Comparison of ENCODE assay signal across 18 cellular contexts in the genomic region with DNA sequence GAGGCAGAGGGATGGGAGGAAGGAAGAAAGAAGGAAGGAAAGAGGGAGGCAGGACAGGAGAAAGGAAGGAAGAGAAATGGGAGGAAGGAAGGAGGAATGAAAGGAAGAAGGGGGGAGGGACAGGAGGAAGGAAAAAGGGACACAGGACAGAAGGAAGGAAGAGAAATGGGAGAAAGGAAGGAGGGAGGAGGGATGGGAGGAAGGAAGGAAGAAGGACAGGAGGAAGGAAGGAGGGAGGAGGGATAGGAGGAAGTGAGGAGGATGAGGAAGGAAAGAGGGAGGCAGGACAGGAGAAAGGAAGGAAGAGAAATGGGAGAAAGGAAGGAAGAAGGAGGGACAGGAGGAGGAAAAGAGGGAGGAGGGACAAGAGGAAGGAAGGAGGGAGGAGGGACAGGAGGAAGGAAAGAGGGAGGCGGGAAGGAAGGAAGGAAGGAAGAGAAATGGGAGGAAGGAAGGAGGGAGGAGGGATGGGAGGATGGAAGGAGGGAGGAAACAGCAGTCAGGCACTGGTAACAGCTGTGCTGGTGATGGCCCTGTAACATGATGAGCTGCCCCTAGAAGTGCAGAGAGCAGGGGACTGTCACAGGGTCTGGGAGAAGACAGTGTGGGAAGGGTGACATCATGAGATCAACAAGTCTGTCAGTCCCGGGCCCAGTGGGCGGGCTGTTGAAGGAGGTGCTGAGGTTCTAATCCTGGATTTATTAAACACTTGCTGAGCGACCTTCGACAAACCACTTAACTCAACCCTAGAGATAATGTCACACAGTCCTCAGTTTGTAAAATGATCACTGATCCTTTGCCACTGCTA. TPM values are rescaled to one million over a fixed set of nuclear protein-coding genes. Genes with fewer than 3 reads are reported as not detected.
A peak's percentile ranks its signal among the peaks of the same experiment; 100 is the strongest.
DNase-seq lines count a peak whose midpoint lies in the region; FAIRE-seq and TF ChIP-seq lines count a peak whose summit lies in the region.
"Had no signal": no experiment of that assay in that cellular context is flagged by ENCODE, and none has a peak within 500 bp of the region (broad histone marks: within the 10 kb centered on the region; RNA-seq: fewer than 3 reads in every experiment).

No MANE protein-coding gene starts in this region.

- no peak overlapping the region for H4K8ac ChIP-seq in H1 (ENCODE audit: extremely low read depth, insufficient read depth, low read length)

- POLR2A ChIA-PET in H1 (lab: Charles Lee; ENCODE audit: partially characterized antibody), result no interaction called here

- no peak overlapping the region for H3K27ac Mint-ChIP-seq in T-helper 2 cell treated with Interferon-gamma antibody and Interleukin-4, amounts not matched to agents 5 μg/mL and 100 μg/mL, for 36 hours
- H3K27ac Mint-ChIP-seq: CD4-positive, CD25-positive, alpha-beta regulatory T cell had no signal

- TF ChIP-seq POLR2A in H1 (IDR thresholded peaks at IDR 0.05; ENCODE audit: control extremely low read depth in 1 of 2, low read depth in 2 of 2, low read length in 2 of 2), result no peak

- no peak overlapping the region for H2BK15ac ChIP-seq in H1 (ENCODE audit: low read length)

- no peaks in the 10 kb centered on the region for H3K79me1 ChIP-seq in H1 (ENCODE audit: low read depth, low read length)

- no peak overlapping the region for H3K27ac ChIP-seq in H1 (ENCODE audit: low read depth, low read length)
- H3K27ac ChIP-seq: BLaER1 treated with 17β-estradiol and CSF1 and Interleukin-3, amounts not matched to agents 10 nM and 100 nM; GM23248 had no signal

- no peak overlapping the region for H3K4me3 Mint-ChIP-seq in T-helper 2 cell treated with Interferon-gamma antibody and Interleukin-4, amounts not matched to agents 5 μg/mL and 100 μg/mL, for 36 hours
- H3K4me3 Mint-ChIP-seq: CD4-positive, CD25-positive, alpha-beta regulatory T cell had no signal

- no peak overlapping the region for H3K23ac ChIP-seq in H1 (ENCODE audit: insufficient read length)

- H2BK5ac ChIP-seq in H1 (ENCODE audit: low read depth, low read length), result no peak overlapping the region

- H3K79me2 ChIP-seq in H1 (ENCODE audit: control insufficient read depth in 1 of 2, insufficient read depth in 2 of 2, low read length in 2 of 2), result no peaks in the 10 kb centered on the region

- H3K36me3 ChIP-seq in H1 (ENCODE audit: control insufficient read depth in 2 of 4, insufficient read depth in 4 of 4, low read length in 3 of 4), result no peaks in the 10 kb centered on the region
- H3K36me3 ChIP-seq: BLaER1 treated with 17β-estradiol and CSF1 and Interleukin-3, amounts not matched to agents 10 nM and 100 nM had no signal

- H3K4me1 Mint-ChIP-seq in T-helper 2 cell treated with Interferon-gamma antibody and Interleukin-4, amounts not matched to agents 5 μg/mL and 100 μg/mL, for 36 hours (ENCODE audit: low read depth), result no peaks in the 10 kb centered on the region
- H3K4me1 Mint-ChIP-seq: CD4-positive, CD25-positive, alpha-beta regulatory T cell had no signal

- no peaks in the 10 kb centered on the region for H3K9me3 Mint-ChIP-seq in T-helper 2 cell treated with Interferon-gamma antibody and Interleukin-4, amounts not matched to agents 5 μg/mL and 100 μg/mL, for 36 hours

- H3K9me3 ChIP-seq in H1 (ENCODE audit: insufficient read depth in 2 of 2, low read depth in 1 of 2, low read length in 1 of 2), result no peaks in the 10 kb centered on the region

- H2AFZ ChIP-seq in H1 (ENCODE audit: low read length), result no peak overlapping the region
- H2AFZ ChIP-seq: GM23248 had no signal

- WGBS in H1 (ENCODE audit: extremely low coverage in 1 of 2, insufficient coverage in 1 of 2, insufficient read length in 1 of 2, insufficient replicate concordance in 2 of 2, low coverage in 1 of 2, low lambda C conversion rate in 2 of 2, missing lambda C conversion rate in 1 of 2), 2 experiments, result 80% methylated on average over 3 of the region's 5 CpGs; no CpG with 5 or more reads in 1 of the 2 experiments

- no peak for TF ChIP-seq RAD21 in H1 (IDR thresholded peaks at IDR 0.05 in 1 of 2, conservative IDR thresholded peaks at IDR 0.05 in 1 of 2; ENCODE audit: low read depth in 2 of 2, low read length in 2 of 2)

- peaks cover 13 to 38% (median 19%) of the 10 kb centered on the region in 4 experiments for H3K27me3 ChIP-seq in H1 (replicated peaks in 1 of 4; ENCODE audit: control insufficient read depth in 3 of 4, extremely low read depth in 1 of 4, insufficient read depth in 3 of 4, low read length in 3 of 4)

- H4K5ac ChIP-seq in H1 (ENCODE audit: insufficient read length, low read depth, low read length), result no peak overlapping the region

- H3K14ac ChIP-seq in H1 (ENCODE audit: insufficient read length), result no peak overlapping the region

- H2BK120ac ChIP-seq in H1 (replicated peaks; ENCODE audit: low read depth, low read length), result no peak overlapping the region

- H3K36me3 Mint-ChIP-seq in T-helper 2 cell treated with Interferon-gamma antibody and Interleukin-4, amounts not matched to agents 5 μg/mL and 100 μg/mL, for 36 hours (ENCODE audit: low read depth), result no peaks in the 10 kb centered on the region
- H3K36me3 Mint-ChIP-seq: CD4-positive, CD25-positive, alpha-beta regulatory T cell had no signal

- FAIRE-seq in H1 (lab: Jason Lieb, UNC) (no peak), RCC 7860 (lab: Jason Lieb, UNC) (no peak)
- FAIRE-seq: GM12878, GM18507 had no signal

- 0 out of 2 replicates have a peak overlapping the region, but pooled peaks have one; percentile 52 for H2BK12ac ChIP-seq in H1 (ENCODE audit: low read depth, low read length)

- TF ChIP-seq CTCF in H1 (IDR thresholded peaks at IDR 0.05; ENCODE audit: control extremely low read depth in 1 of 3, insufficient read depth in 1 of 3, low read depth in 1 of 3, low read length in 3 of 3), result no peak

- H3K9ac ChIP-seq in H1 (replicated peaks in 1 of 4; ENCODE audit: extremely low read depth in 1 of 4, low read depth in 3 of 4, low read length in 3 of 4), result no peak overlapping the region
- H3K9ac ChIP-seq: BLaER1 treated with 17β-estradiol and CSF1 and Interleukin-3, amounts not matched to agents 10 nM and 100 nM; GM23248 had no signal

- H3K27me3 Mint-ChIP-seq in T-helper 2 cell treated with Interferon-gamma antibody and Interleukin-4, amounts not matched to agents 5 μg/mL and 100 μg/mL, for 36 hours (ENCODE audit: low read depth), result peaks cover 7% of the 10 kb centered on the region

- CTCF ChIA-PET in H1 (lab: Charles Lee; ENCODE audit: partially characterized antibody), result no interaction called here

- H3K4me2 ChIP-seq in H1 (ENCODE audit: insufficient read depth in 1 of 2, low read depth in 2 of 2, low read length in 2 of 2), result no peak overlapping the region
- H3K4me2 ChIP-seq: BLaER1 treated with 17β-estradiol and CSF1 and Interleukin-3, amounts not matched to agents 10 nM and 100 nM had no signal

- H4K20me1 ChIP-seq in H1 (replicated peaks in 1 of 2; ENCODE audit: control insufficient read depth in 1 of 2, insufficient read depth in 2 of 2, low read length in 2 of 2), result no peaks in the 10 kb centered on the region
- H4K20me1 ChIP-seq: BLaER1 treated with 17β-estradiol and CSF1 and Interleukin-3, amounts not matched to agents 10 nM and 100 nM had no signal

- H3K56ac ChIP-seq in H1 (replicated peaks; ENCODE audit: insufficient read length, low read depth, low read length), result no peak overlapping the region

- H2AK5ac ChIP-seq in H1 (ENCODE audit: low read depth, low read length), result no peak overlapping the region

- TF ChIP-seq EP300 in H1 (IDR thresholded peaks at IDR 0.05; ENCODE audit: borderline replicate concordance in 1 of 2, low read depth in 2 of 2, low read length in 2 of 2), result no peak

- no peak overlapping the region for H4K91ac ChIP-seq in H1 (replicated peaks; ENCODE audit: insufficient read length, low read length)

- H3K4me3 ChIP-seq in H1 (ENCODE audit: extremely low read depth in 1 of 4, insufficient read depth in 2 of 4, low read depth in 3 of 4, low read length in 4 of 4), result no peak overlapping the region
- H3K4me3 ChIP-seq: BLaER1 treated with 17β-estradiol and CSF1 and Interleukin-3, amounts not matched to agents 10 nM and 100 nM; GM12878; GM23248 had no signal

- H3K4ac ChIP-seq in H1 (replicated peaks; ENCODE audit: insufficient read length, low read depth, low read length), result no peak overlapping the region

- no peak overlapping the region for H2BK20ac ChIP-seq in H1 (ENCODE audit: low read length)

- H3K23me2 ChIP-seq in H1 (ENCODE audit: low read depth, low read length), result peaks cover 7% of the 10 kb centered on the region; the same call in 1 of the 2 replicates

- H3K18ac ChIP-seq in H1 (ENCODE audit: extremely low read depth, low read length), result no peak overlapping the region

- DNase-seq in NCI-H82 (lab: John Stamatoyannopoulos, UW), result peak; percentile 13
- no peak for DNase-seq in NCI-H82 treated with DMSO at 0.1 percent for 48 hours (lab: John Stamatoyannopoulos, UW; ENCODE audit: unreplicated experiment)
- DNase-seq in NCI-H524 (lab: John Stamatoyannopoulos, UW), result peak; percentile 85 to 96
- no peak for DNase-seq in H1 (ENCODE audit: low read depth in 1 of 2, low spot score in 2 of 2)
- DNase-seq in T-helper 2 cell treated with Interferon-gamma antibody and Interleukin-4, amounts not matched to agents 5 μg/mL and 100 μg/mL, for 36 hours (ENCODE audit: low spot score), result no peak
- DNase-seq in RCC 7860 (ENCODE audit: low spot score), result no peak
- DNase-seq in cerebellar nuclear complex (lab: John Stamatoyannopoulos, UW), result no peak
- DNase-seq: ACHN; CD4-positive, CD25-positive, alpha-beta regulatory T cell; DMS 273 treated with DMSO at 0.1 percent for 48 hours; GM23248; H7; IMR-90 had no signal

- no peaks in the 10 kb centered on the region for H3K4me1 ChIP-seq in H1 (replicated peaks in 1 of 4; ENCODE audit: control insufficient read depth in 3 of 4, insufficient read depth in 4 of 4, low read length in 3 of 4)

TF ChIP-seq in H1, 55 proteins besides CTCF, POLR2A, EP300 and RAD21 (continues in another document):
- no peak for TF ChIP-seq BACH1 (IDR thresholded peaks at IDR 0.05; ENCODE audit: low read length)
- TF ChIP-seq SP1 (IDR thresholded peaks at IDR 0.05; ENCODE audit: low read depth, low read length), result no peak
- no peak for TF ChIP-seq RXRA (IDR thresholded peaks at IDR 0.05; ENCODE audit: insufficient read depth, low read depth, low read length)
- TF ChIP-seq CHD2 (IDR thresholded peaks at IDR 0.05; ENCODE audit: low read length), result no peak
- no peak for TF ChIP-seq EZH2 (IDR thresholded peaks at IDR 0.05; ENCODE audit: low read depth, low read length, severe bottlenecking)
- TF ChIP-seq SUZ12 (IDR thresholded peaks at IDR 0.05; ENCODE audit: low read length), result no peak

RNA-seq across cellular contexts. Expression of gene IRX1, which starts 10.7 kb away (rescaled TPM):
- 3.9 and 5.1 TPM in 2 replicates for total RNA-seq in H1 (2021; fragmentation: NEBNext Ultra II Directional; extraction: Animal tissue kit (Norgen Biotek cat#: 25700))
- polyA plus RNA-seq in H1 (2011; rRNA removed), result 2.6 and 10.6 TPM in 2 replicates
- polyA plus RNA-seq in H1 (2011; cell fraction: cytosol; rRNA removed), result 8.5 TPM
- 9.3 TPM for polyA plus RNA-seq in H1 (2011; cell fraction: nucleus; rRNA removed)
- 4.0 to 6.1 TPM (median 5.3 TPM) in 4 replicates for polyA plus RNA-seq in H1 (2012, experiment 1 of 2)
- 2.8 TPM for polyA plus RNA-seq in H1 (2012, experiment 2 of 2)
- 0.41 TPM for polyA plus RNA-seq in H1 (2013, experiment 1 of 2)
- 0.28 TPM for polyA plus RNA-seq in H1 (2013, experiment 2 of 2)
- polyA minus RNA-seq in H1 (2011; rRNA and poly(A)+ RNA removed), result 0.54 and 1.5 TPM in 2 replicates
- polyA minus RNA-seq in H1 (2011; cell fraction: cytosol; rRNA and poly(A)+ RNA removed), result 6.5 TPM
- polyA minus RNA-seq in H1 (2011; cell fraction: nucleus; rRNA and poly(A)+ RNA removed), result 8.3 TPM
- total RNA-seq: CD4-positive, CD25-positive, alpha-beta regulatory T cell; G401; GM12878; HT-29; IMR-90 had no signal
- polyA plus RNA-seq: CD4-positive, CD25-positive, alpha-beta regulatory T cell; GM12878; IMR-90 had no signal

Comparison
In these comparisons a context has a peak if more than half of its experiments do, and no peak if none do; other contexts are left out.
1. DNase-seq: peak in NCI-H82 (single experiment) and NCI-H524 (2 of 2); none in NCI-H82 treated with DMSO at 0.1 percent for 48 hours (single experiment), H1 (0 of 2), T-helper 2 cell treated with Interferon-gamma antibody and Interleukin-4, amounts not matched to agents 5 μg/mL and 100 μg/mL, for 36 hours (single experiment), RCC 7860 (single experiment) and cerebellar nuclear complex (0 of 2).